ENCODE assay signal across 31 cellular contexts in genomic region chr6:128863983-128864382, GRCh38.
"Had no signal": no experiment of that assay in that cellular context is flagged by ENCODE, and none has a peak within 500 bp of the region (broad histone marks: within the 10 kb centered on the region; RNA-seq: fewer than 3 reads in every experiment).

No MANE protein-coding gene starts in this region.

- H3K4me2 ChIP-seq: smooth muscle cell had no signal

- H3K27me3 Mint-ChIP-seq: progenitor cell of endocrine pancreas; stimulated activated memory B cell treated with anti-CD40 and anti-IgM and Interleukin-4, amounts not matched to agents 10 μg/mL and 1 μg/mL and 100 μg/mL, for 72 hours; type B pancreatic cell had no signal

- H3K4me3 Mint-ChIP-seq: naive thymus-derived CD4-positive, alpha-beta T cell; natural killer cell; nephron; stimulated activated memory B cell treated with anti-CD40 and anti-IgM and Interleukin-4, amounts not matched to agents 10 μg/mL and 1 μg/mL and 100 μg/mL, for 72 hours; stimulated activated naive CD8-positive, alpha-beta T cell treated with anti-CD3 and anti-CD28 coated beads, Interleukin-15, amount 100 ng/mL, for 72 hours; type B pancreatic cell had no signal

- H3K27ac Mint-ChIP-seq: naive thymus-derived CD4-positive, alpha-beta T cell; natural killer cell; nephron; progenitor cell of endocrine pancreas; stimulated activated memory B cell treated with anti-CD40 and anti-IgM and Interleukin-4, amounts not matched to agents 10 μg/mL and 1 μg/mL and 100 μg/mL, for 72 hours; stimulated activated naive CD8-positive, alpha-beta T cell treated with anti-CD3 and anti-CD28 coated beads, Interleukin-15, amount 100 ng/mL, for 72 hours; type B pancreatic cell had no signal

- H2AFZ ChIP-seq: parathyroid adenoma had no signal

- ATAC-seq: naive thymus-derived CD4-positive, alpha-beta T cell; natural killer cell; psoas muscle; right cardiac atrium; sciatic nerve; stimulated activated memory B cell treated with anti-CD40 and anti-IgM and Interleukin-4, amounts not matched to agents 10 μg/mL and 1 μg/mL and 100 μg/mL, for 72 hours; stimulated activated naive CD8-positive, alpha-beta T cell treated with anti-CD3 and anti-CD28 coated beads, Interleukin-15, Interleukin-2, amounts not matched to agents 100 U/mL and 50 U/mL, for 24 hours; upper lobe of right lung had no signal

- DNase-seq: naive thymus-derived CD4-positive, alpha-beta T cell; natural killer cell; occipital lobe; ovary; posterior cingulate gyrus; psoas muscle; right cardiac atrium; spleen; stimulated activated CD4-positive, alpha-beta T cell treated with anti-CD3 and anti-CD28 coated beads, Interleukin-12 subunit alpha, Interleukin-12 subunit beta, amount 100 ng/mL, for 4 hours; stimulated activated CD4-positive, alpha-beta T cell treated with anti-CD3 and anti-CD28 coated beads, Interleukin-1b, Interleukin-23, amount 100 ng/mL, for 48 hours; stimulated activated CD4-positive, alpha-beta T cell treated with anti-CD3 and anti-CD28 coated beads, Interleukin-4, amount 100 ng/mL, for 1 hour; stimulated activated CD4-positive, alpha-beta T cell treated with anti-CD3 and anti-CD28 coated beads, Interleukin-4, amount 100 ng/mL, for 4 hours; stimulated activated CD8-positive, alpha-beta memory T cell treated with anti-CD3 and anti-CD28 coated beads, Interleukin-4, amount 100 ng/mL, for 48 hours; stimulated activated naive CD4-positive, alpha-beta T cell; stimulated activated naive CD8-positive, alpha-beta T cell treated with anti-CD3 and anti-CD28 coated beads, Interleukin-15, amount 100 ng/mL, for 72 hours; stimulated activated naive CD8-positive, alpha-beta T cell treated with anti-CD3 and anti-CD28 coated beads, Interleukin-15, Interleukin-2, amounts not matched to agents 100 U/mL and 50 U/mL, for 24 hours; substantia nigra; testis; tibial artery; transverse colon; upper lobe of right lung; uterus had no signal

- H3K4me1 ChIP-seq: parathyroid adenoma, psoas muscle, spleen, suprapubic skin, testis, tibial artery, transverse colon, upper lobe of right lung, uterus had no signal

- H3K36me3 Mint-ChIP-seq: stimulated activated memory B cell treated with anti-CD40 and anti-IgM and Interleukin-4, amounts not matched to agents 10 μg/mL and 1 μg/mL and 100 μg/mL, for 72 hours; type B pancreatic cell had no signal

- H3K9me3 Mint-ChIP-seq: type B pancreatic cell had no signal

- H3K27ac ChIP-seq: ovary, parathyroid adenoma, psoas muscle, skin epidermis, spleen, suprapubic skin, testis, tibial artery, transverse colon, upper lobe of right lung, uterus had no signal

- H3K36me3 ChIP-seq: ovary, spleen, suprapubic skin, tibial artery, transverse colon, upper lobe of right lung, uterus had no signal

- H3K79me2 ChIP-seq: parathyroid adenoma had no signal

- H3K9me3 ChIP-seq: ovary, psoas muscle, suprapubic skin, testis, tibial artery, upper lobe of right lung, uterus had no signal

- H3K27me3 ChIP-seq: ovary, spleen, suprapubic skin, testis, tibial artery, transverse colon, upper lobe of right lung, uterus had no signal

- H3K4me3 ChIP-seq: ovary, psoas muscle, skin epidermis, smooth muscle cell, spleen, suprapubic skin, testis, tibial artery, transverse colon, upper lobe of right lung, uterus had no signal

- H3K9ac ChIP-seq: parathyroid adenoma had no signal

- H3K4me1 Mint-ChIP-seq: naive thymus-derived CD4-positive, alpha-beta T cell; natural killer cell; nephron; stimulated activated memory B cell treated with anti-CD40 and anti-IgM and Interleukin-4, amounts not matched to agents 10 μg/mL and 1 μg/mL and 100 μg/mL, for 72 hours; stimulated activated naive CD8-positive, alpha-beta T cell treated with anti-CD3 and anti-CD28 coated beads, Interleukin-15, amount 100 ng/mL, for 72 hours had no signal
